In genomic region chr12:63843613-63844390, GRCh38 we compare ENCODE assay signal across 8 cellular contexts. TPM values are rescaled to one million over a fixed set of nuclear protein-coding genes. Genes with fewer than 3 reads are reported as not detected.
A peak's percentile ranks its signal among the peaks of the same experiment; 100 is the strongest.
DNase-seq lines count a peak whose midpoint lies in the region; ATAC-seq and TF ChIP-seq lines count a peak whose summit lies in the region.

No MANE protein-coding gene starts in this region.

- WGBS in ectodermal cell, 2 experiments = 0% methylated on average over 96 of the region's 96 CpGs

- H3K9me3 ChIP-seq in BLaER1 treated with 17β-estradiol and CSF1 and Interleukin-3, amounts not matched to agents 10 nM and 100 nM (replicated peaks in 1 of 11) = no peaks in the 10 kb centered on the region
- H3K9me3 ChIP-seq in ectodermal cell (ENCODE audit: control insufficient read depth, low read length) = no peaks in the 10 kb centered on the region
- no peaks in the 10 kb centered on the region for H3K9me3 ChIP-seq in lower lobe of right lung

- H3K4me3 Mint-ChIP-seq in activated CD4-positive, alpha-beta memory T cell treated with anti-CD3 and anti-CD28 coated beads, Interleukin-2, amount 10 ng/mL, durations not matched to agents 7 days and 5 days = peak overlapping the region; percentile 51

- H3K36me3 Mint-ChIP-seq in activated CD4-positive, alpha-beta memory T cell treated with anti-CD3 and anti-CD28 coated beads, Interleukin-2, amount 10 ng/mL, durations not matched to agents 7 days and 5 days (ENCODE audit: low read depth) = no peaks in the 10 kb centered on the region

- H3K36me3 ChIP-seq in BLaER1 treated with 17β-estradiol and CSF1 and Interleukin-3, amounts not matched to agents 10 nM and 100 nM = no peaks in the 10 kb centered on the region
- H3K36me3 ChIP-seq in ectodermal cell (ENCODE audit: control insufficient read depth, insufficient read depth, low read length) (no peaks in the 10 kb centered on the region), lower lobe of right lung (no peaks in the 10 kb centered on the region)

- peak; percentile 95 for ATAC-seq in GM19351 (IDR thresholded peaks at IDR 0.05; ENCODE audit: unreplicated experiment)
- peak; percentile 97 for ATAC-seq in HG03469 (IDR thresholded peaks at IDR 0.05; ENCODE audit: unreplicated experiment)
- peak; percentile 96 to 97 for ATAC-seq in lower lobe of right lung

- peak overlapping the region; percentile 78 to 94 (median 84) for H3K4me3 ChIP-seq in BLaER1 treated with 17β-estradiol and CSF1 and Interleukin-3, amounts not matched to agents 10 nM and 100 nM
- H3K4me3 ChIP-seq in ectodermal cell (ENCODE audit: insufficient read depth, low read depth, low read length) (peak overlapping the region; percentile 44), lower lobe of right lung (peak overlapping the region; percentile 90)

- peak overlapping the region; percentile 74 to 86 (median 82) for H3K9ac ChIP-seq in BLaER1 treated with 17β-estradiol and CSF1 and Interleukin-3, amounts not matched to agents 10 nM and 100 nM

- H3K27me3 ChIP-seq in BLaER1 treated with 17β-estradiol and CSF1 and Interleukin-3, amounts not matched to agents 10 nM and 100 nM = peaks cover 0 to 7% (median 0%) of the 10 kb centered on the region in 11 experiments; a peak in 2 of 22 replicates
- peaks cover 11% of the 10 kb centered on the region for H3K27me3 ChIP-seq in ectodermal cell (ENCODE audit: control insufficient read depth, insufficient read depth, low read length, poor library complexity, severe bottlenecking)
- no peaks in the 10 kb centered on the region for H3K27me3 ChIP-seq in lower lobe of right lung (ENCODE audit: low read depth)

- no peak overlapping the region for H3K27ac Mint-ChIP-seq in activated CD4-positive, alpha-beta memory T cell treated with anti-CD3 and anti-CD28 coated beads, Interleukin-2, amount 10 ng/mL, durations not matched to agents 7 days and 5 days

- intact Hi-C loops in lower lobe of right lung (cut with DNase I) = loop anchor here (10.0 kb wide), 1 partner anchor 341 kb away; no protein-coding TSS in a partner anchor

- DNase-seq in NCI-H69 (lab: John Stamatoyannopoulos, UW) (peak; percentile 98), lower lobe of right lung (peak; percentile 89)
- peak; percentile 77 for DNase-seq in activated CD4-positive, alpha-beta memory T cell treated with anti-CD3 and anti-CD28 coated beads, Interleukin-2, amount 10 ng/mL, durations not matched to agents 7 days and 5 days
- peak; percentile 60 to 74 for DNase-seq in stimulated activated CD4-positive, alpha-beta T cell treated with anti-CD3 and anti-CD28 coated beads, Interleukin-4, amount 100 ng/mL, for 48 hours (ENCODE audit: low read depth in 2 of 2)

- H3K4me1 ChIP-seq in BLaER1 treated with 17β-estradiol and CSF1 and Interleukin-3, amounts not matched to agents 10 nM and 100 nM = peaks cover 0 to 23% (median 12%) of the 10 kb centered on the region in 10 experiments; a peak in 19 of 20 replicates
- H3K4me1 ChIP-seq in ectodermal cell (ENCODE audit: control insufficient read depth, insufficient read depth, low read length) (peaks cover 11% of the 10 kb centered on the region), lower lobe of right lung (peaks cover 12% of the 10 kb centered on the region)

- peak overlapping the region; percentile 88 to 97 (median 94) for H3K4me2 ChIP-seq in BLaER1 treated with 17β-estradiol and CSF1 and Interleukin-3, amounts not matched to agents 10 nM and 100 nM

- H3K9me3 Mint-ChIP-seq in activated CD4-positive, alpha-beta memory T cell treated with anti-CD3 and anti-CD28 coated beads, Interleukin-2, amount 10 ng/mL, durations not matched to agents 7 days and 5 days = no peaks in the 10 kb centered on the region

- H3K27me3 Mint-ChIP-seq in activated CD4-positive, alpha-beta memory T cell treated with anti-CD3 and anti-CD28 coated beads, Interleukin-2, amount 10 ng/mL, durations not matched to agents 7 days and 5 days = peaks cover 37% of the 10 kb centered on the region

- TF ChIP-seq CTCF in lower lobe of right lung (IDR thresholded peaks at IDR 0.05) = peak; percentile 95

- POLR2A ChIA-PET in activated CD4-positive, alpha-beta memory T cell treated with anti-CD3 and anti-CD28 coated beads, Interleukin-2, amount 10 ng/mL, durations not matched to agents 7 days and 5 days (lab: Charles Lee) = interaction anchor here (1.3 kb wide), 1 partner anchor 534 kb away, joined by 3 read pairs; no protein-coding TSS in a partner anchor

- H3K4me1 Mint-ChIP-seq in activated CD4-positive, alpha-beta memory T cell treated with anti-CD3 and anti-CD28 coated beads, Interleukin-2, amount 10 ng/mL, durations not matched to agents 7 days and 5 days = peaks cover 10% of the 10 kb centered on the region

- H3K27ac ChIP-seq in BLaER1 treated with 17β-estradiol and CSF1 and Interleukin-3, amounts not matched to agents 10 nM and 100 nM = peak overlapping the region; percentile 52 to 81 (median 70)
- peak overlapping the region; percentile 1 for H3K27ac ChIP-seq in ectodermal cell (ENCODE audit: insufficient read depth, low read depth, low read length, poor library complexity, severe bottlenecking)
- peak overlapping the region; percentile 93 for H3K27ac ChIP-seq in lower lobe of right lung

- CTCF ChIA-PET in activated CD4-positive, alpha-beta memory T cell treated with anti-CD3 and anti-CD28 coated beads, Interleukin-2, amount 10 ng/mL, durations not matched to agents 7 days and 5 days (lab: Charles Lee) = interaction anchor here (0.8 to 1.0 kb wide), 5 partner anchors 10 to 412 kb away, joined by 3 to 5 read pairs (median 5); no protein-coding TSS in a partner anchor

- H4K20me1 ChIP-seq in BLaER1 treated with 17β-estradiol and CSF1 and Interleukin-3, amounts not matched to agents 10 nM and 100 nM = no peaks in the 10 kb centered on the region

RNA-seq across cellular contexts. Expression of gene SRGAP1, which starts 0.7 kb away (rescaled TPM):
- total RNA-seq in activated CD4-positive, alpha-beta memory T cell treated with anti-CD3 and anti-CD28 coated beads, Interleukin-2, amount 10 ng/mL, durations not matched to agents 7 days and 5 days = not detected
- 6.1 TPM for polyA plus RNA-seq in ectodermal cell (2013, experiment 1 of 4)
- polyA plus RNA-seq in ectodermal cell (2013, experiment 2 of 4) = 6.3 TPM
- polyA plus RNA-seq in ectodermal cell (2013, experiment 3 of 4) = 7.1 TPM
- polyA plus RNA-seq in ectodermal cell (2013, experiment 4 of 4) = 5.8 TPM
- total RNA-seq in lower lobe of right lung = 6.7 TPM

Comparison
In these comparisons a context has a peak if more than half of its experiments do, and no peak if none do; other contexts are left out.
1. Peak in every context shown above with its lines: DNase-seq, ATAC-seq, H3K4me3 ChIP-seq and H3K27ac ChIP-seq.
2. H3K27ac ChIP-seq: peak in every context shown above with its lines; median percentile 93 in lower lobe of right lung; 70 in BLaER1 treated with 17β-estradiol and CSF1 and Interleukin-3, amounts not matched to agents 10 nM and 100 nM; 1 in ectodermal cell.